ENCODE assay signal across 20 cellular contexts in genomic region chr2:583666-584065, GRCh38.
"Had no signal": no experiment of that assay in that cellular context is flagged by ENCODE, and none has a peak within 500 bp of the region (broad histone marks: within the 10 kb centered on the region; RNA-seq: fewer than 3 reads in every experiment).

No MANE protein-coding gene starts in this region.

- H3K27me3 ChIP-seq: esophagus muscularis mucosa, sigmoid colon, upper lobe of left lung had no signal

- H3K27ac Mint-ChIP-seq: activated CD8-positive, alpha-beta memory T cell treated with anti-CD3 and anti-CD28 coated beads, Interleukin-2, amount 10 ng/mL, durations not matched to agents 7 days and 5 days; activated naive CD4-positive, alpha-beta T cell treated with anti-CD3 and anti-CD28 coated beads, Interleukin-2, amount 50 U/mL, for 72 hours; activated T-cell treated with anti-CD3 and anti-CD28 coated beads, Interleukin-2, amount 50 U/mL, for 24 hours; brain; T-helper 2 cell treated with Interferon-gamma antibody and Interleukin-4, amounts not matched to agents 5 μg/mL and 100 μg/mL, for 36 hours had no signal

- H3K4me3 Mint-ChIP-seq: activated CD8-positive, alpha-beta memory T cell treated with anti-CD3 and anti-CD28 coated beads, Interleukin-2, amount 10 ng/mL, durations not matched to agents 7 days and 5 days; activated T-cell treated with anti-CD3 and anti-CD28 coated beads, Interleukin-2, amount 50 U/mL, for 24 hours; brain; naive thymus-derived CD8-positive, alpha-beta T cell; T-helper 2 cell treated with Interferon-gamma antibody and Interleukin-4, amounts not matched to agents 5 μg/mL and 100 μg/mL, for 36 hours had no signal

- H3K9me3 ChIP-seq: esophagus muscularis mucosa, mucosa of descending colon, prostate gland, sigmoid colon, upper lobe of left lung had no signal

- H3K9me3 Mint-ChIP-seq: activated naive CD4-positive, alpha-beta T cell treated with anti-CD3 and anti-CD28 coated beads, Interleukin-2, amount 50 U/mL, for 72 hours; activated T-cell treated with anti-CD3 and anti-CD28 coated beads, Interleukin-2, amount 50 U/mL, for 24 hours; T-helper 2 cell treated with Interferon-gamma antibody and Interleukin-4, amounts not matched to agents 5 μg/mL and 100 μg/mL, for 36 hours had no signal

- H3K27ac ChIP-seq: dorsolateral prefrontal cortex, esophagus muscularis mucosa, prostate gland, sigmoid colon, upper lobe of left lung had no signal

- H3K36me3 Mint-ChIP-seq: activated CD8-positive, alpha-beta memory T cell treated with anti-CD3 and anti-CD28 coated beads, Interleukin-2, amount 10 ng/mL, durations not matched to agents 7 days and 5 days; activated naive CD4-positive, alpha-beta T cell treated with anti-CD3 and anti-CD28 coated beads, Interleukin-2, amount 50 U/mL, for 72 hours; brain; naive thymus-derived CD8-positive, alpha-beta T cell had no signal

- H3K36me3 ChIP-seq: esophagus muscularis mucosa, prostate gland, sigmoid colon, upper lobe of left lung had no signal

- ATAC-seq: activated CD8-positive, alpha-beta memory T cell treated with anti-CD3 and anti-CD28 coated beads, Interleukin-2, amount 10 ng/mL, durations not matched to agents 7 days and 5 days; activated naive CD4-positive, alpha-beta T cell treated with anti-CD3 and anti-CD28 coated beads, Interleukin-2, amount 50 U/mL, for 72 hours; mucosa of descending colon; naive thymus-derived CD8-positive, alpha-beta T cell had no signal

- H3K4me1 ChIP-seq: sigmoid colon, upper lobe of left lung had no signal

- DNase-seq: activated CD4-positive, alpha-beta T cell treated with anti-CD3 and anti-CD28 coated beads, Interleukin-2, amount 50 U/mL, for 48 hours; activated CD4-positive, CD25-positive, alpha-beta regulatory T cell treated with anti-CD3 and anti-CD28 coated beads, Interleukin-2, amount 50 U/mL, for 72 hours; activated effector memory CD4-positive, alpha-beta T cell treated with Interleukin-2 at 50 U/mL for 16 hours; activated T-cell treated with anti-CD3 and anti-CD28 coated beads, Interleukin-2, amount 50 U/mL, for 24 hours; amygdala; cerebellar nuclear complex; dorsolateral prefrontal cortex; mucosa of descending colon; naive thymus-derived CD8-positive, alpha-beta T cell; sigmoid colon; stimulated activated CD4-positive, alpha-beta T cell treated with anti-CD3 and anti-CD28 coated beads, Interleukin-12 subunit alpha, Interleukin-12 subunit beta, amount 100 ng/mL, for 4 hours; stimulated activated naive CD4-positive, alpha-beta T cell treated with Interleukin-2 at 50 U/mL for 16 hours had no signal

- H3K4me3 ChIP-seq: dorsolateral prefrontal cortex, esophagus muscularis mucosa, mucosa of descending colon, prostate gland, sigmoid colon, upper lobe of left lung had no signal

- FAIRE-seq: endometrium had no signal
